Comparison of ENCODE assay signal across 3 cellular contexts in genomic region chr6:11087141-11087812, GRCh38. TPM values are rescaled to one million over a fixed set of nuclear protein-coding genes. Genes with fewer than 3 reads are reported as not detected.
"Had no signal": no experiment of that assay in that cellular context is flagged by ENCODE, and none has a peak within 500 bp of the region (broad histone marks: within the 10 kb centered on the region; RNA-seq: fewer than 3 reads in every experiment).

No MANE protein-coding gene starts in this region.

RNA-seq across cellular contexts. Expression of gene ERVFRD-1, which starts 24.2 kb away (rescaled TPM):
- total RNA-seq: H1, HT-29 had no signal
- polyA plus RNA-seq: H1, IgD-negative memory B cell had no signal

RNA-seq across cellular contexts. Expression of gene ELOVL2, which starts 43.2 kb away (rescaled TPM):
- total RNA-seq: HT-29 had no signal
- polyA plus RNA-seq: IgD-negative memory B cell had no signal
